Comparison of ENCODE assay signal across 8 cellular contexts in genomic region chr9:129885018-129885669, GRCh38. TPM values are rescaled to one million over a fixed set of nuclear protein-coding genes. Genes with fewer than 3 reads are reported as not detected.
DNase-seq lines count a peak whose midpoint lies in the region; ATAC-seq, FAIRE-seq and TF ChIP-seq lines count a peak whose summit lies in the region.

No MANE protein-coding gene starts in this region.

- ATAC-seq in HepG2, result peak; percentile 89

- H3K4me1 Mint-ChIP-seq in MCF 10A (ENCODE audit: insufficient read depth, unreplicated experiment), result peaks cover 5% of the 10 kb centered on the region

- TF ChIP-seq EP300 in HepG2 (IDR thresholded peaks at IDR 0.05; ENCODE audit: low read depth in 2 of 2, low read length in 2 of 2) (no peak), HepG2 (CRISPR knock-in tag; IDR thresholded peaks at IDR 0.05; ENCODE audit: borderline replicate concordance) (no peak)

- no peaks in the 10 kb centered on the region for H4K20me1 ChIP-seq in HepG2 (ENCODE audit: insufficient read depth, low read length)

- H3K9ac ChIP-seq in HepG2 (ENCODE audit: insufficient read depth, low read depth, low read length), result peak overlapping the region; percentile 70

- peaks cover 15% of the 10 kb centered on the region for H3K4me1 ChIP-seq in HepG2 (ENCODE audit: insufficient read depth, low read length)

- BruUV-seq in MCF 10A (replicated peaks; lab: Mats Ljungman, UMichigan) (no TSS peak), HepG2 (replicated peaks; lab: Mats Ljungman, UMichigan) (TSS peak; percentile 65)

- H3K27me3 Mint-ChIP-seq in MCF 10A (ENCODE audit: insufficient read depth, unreplicated experiment), result no peaks in the 10 kb centered on the region

- TF ChIP-seq POLR2A in GM12891 (IDR thresholded peaks at IDR 0.05; ENCODE audit: low read depth, low read length) (peak; percentile 66), HepG2 (IDR thresholded peaks at IDR 0.05; ENCODE audit: insufficient read depth in 1 of 2, low read depth in 2 of 2, low read length in 2 of 2) (no peak)

- 28% methylated on average over 11 of the region's 27 CpGs for WGBS in HepG2 (ENCODE audit: low lambda C conversion rate)

- POLR2A ChIA-PET in AG04450 (lab: Yijun Ruan, JAX), result interaction anchor here (0.5 to 1.6 kb wide), 2 partner anchors 80 to 158 kb away, joined by 3 to 5 read pairs; partner anchors contain the start of gene FNBP1
- POLR2A ChIA-PET in MCF 10A (lab: Yijun Ruan, JAX), result interaction anchor here (0.6 to 1.6 kb wide), 9 partner anchors 40 to 397 kb away, joined by 3 to 9 read pairs (median 3); partner anchors contain the start of gene GPR107
- POLR2A ChIA-PET in HepG2 (lab: Yijun Ruan, JAX), result interaction anchor here (0.5 to 3.1 kb wide), 4 partner anchors 25 to 168 kb away, joined by 3 to 15 read pairs (median 6); partner anchors contain the start of genes FNBP1 and GPR107

- H3K4me2 ChIP-seq in HepG2 (ENCODE audit: low read depth, low read length), result peak overlapping the region; percentile 96

- TF ChIP-seq RAD21 in HepG2 (CRISPR knock-in tag; IDR thresholded peaks at IDR 0.05), result no peak

- H3K9me3 Mint-ChIP-seq in MCF 10A (ENCODE audit: unreplicated experiment), result no peaks in the 10 kb centered on the region

- no peak overlapping the region for H3K27ac Mint-ChIP-seq in MCF 10A (ENCODE audit: low read depth, unreplicated experiment)

- H3K36me3 ChIP-seq in HepG2 (replicated peaks in 1 of 2; ENCODE audit: control insufficient read depth in 1 of 2, insufficient read depth in 2 of 2, low read length in 2 of 2), result peaks cover 4% of the 10 kb centered on the region in 2 experiments; a peak in 2 of 5 replicates

- peak; percentile 20 for FAIRE-seq in GM12891 (lab: Jason Lieb, UNC)
- no peak for FAIRE-seq in HepG2 (lab: Jason Lieb, UNC)

- DNase-seq in AG04450 (ENCODE audit: low read depth, low spot score) (no peak), GM12891 (ENCODE audit: insufficient read length, low spot score) (no peak), OCI-M1 (lab: John Stamatoyannopoulos, UW) (peak; percentile 75), MCF 10A (ENCODE audit: unreplicated experiment) (peak; percentile 23), HepG2 (ENCODE audit: low spot score) (peak; percentile 33), COLO829 (ENCODE audit: low spot score) (no peak), NCI-H446 (lab: John Stamatoyannopoulos, UW) (no peak)

- H3K4me3 Mint-ChIP-seq in MCF 10A (ENCODE audit: unreplicated experiment), result peak overlapping the region; percentile 65

- TF ChIP-seq CTCF in AG04450 (IDR thresholded peaks at IDR 0.05; ENCODE audit: low read depth, low read length), result no peak
- TF ChIP-seq CTCF in MCF 10A (IDR thresholded peaks at IDR 0.05; ENCODE audit: unreplicated experiment), result no peak
- TF ChIP-seq CTCF in HepG2 (CRISPR knock-in tag; IDR thresholded peaks at IDR 0.05), result peak; percentile 79

- no peaks in the 10 kb centered on the region for H3K27me3 ChIP-seq in AG04450 (ENCODE audit: control insufficient read depth, insufficient read depth, low read length)
- no peaks in the 10 kb centered on the region; a peak in 1 of 5 replicates for H3K27me3 ChIP-seq in HepG2 (ENCODE audit: control insufficient read depth in 1 of 2, insufficient read depth in 2 of 2, low read length in 2 of 2)

- H2AFZ ChIP-seq in HepG2 (ENCODE audit: low read length), result peak overlapping the region; percentile 1

- CTCF ChIA-PET in AG04450 (lab: Charles Lee), result interaction anchor here (0.7 to 2.5 kb wide), 11 partner anchors 12 to 214 kb away, joined by 3 to 13 read pairs (median 3); no protein-coding TSS in a partner anchor
- CTCF ChIA-PET in MCF 10A (lab: Yijun Ruan, JAX), result interaction anchor here (0.5 to 2.2 kb wide), 25 partner anchors 8 to 738 kb away, joined by 3 to 8 read pairs (median 3); partner anchors contain the start of gene GPR107
- CTCF ChIA-PET in HepG2 (lab: Yijun Ruan, JAX; ENCODE audit: low intra/inter-chr PET ratio, low total read pairs), result interaction anchor here (0.6 to 2.3 kb wide), 6 partner anchors 155 to 222 kb away, joined by 3 to 10 read pairs (median 4); partner anchors contain the start of genes FNBP1 and GPR107

- in situ Hi-C loops in HepG2 (cut with HindIII; ENCODE audit: extremely low pct_ligation_motif_present, low pct_unique_long_range_greater_than_20kb), result loop anchor here (5.0 to 10.0 kb wide), 2 partner anchors 157 to 220 kb away; partner anchors contain the start of gene FNBP1

- H3K4me3 ChIP-seq in AG04450 (ENCODE audit: low read depth, low read length) (no peak overlapping the region), HepG2 (replicated peaks in 1 of 3; ENCODE audit: insufficient read depth in 1 of 3, low read depth in 2 of 3, low read length in 3 of 3) (peak overlapping the region; percentile 58 to 86 (median 74))

- intact Hi-C loops in MCF 10A (cut with micrococcal nuclease) (loop anchor here (1.0 to 5.0 kb wide), 3 partner anchors 157 to 352 kb away; no protein-coding TSS in a partner anchor), HepG2 (cut with micrococcal nuclease; ENCODE audit: unreplicated experiment) (loop anchor here (1.0 to 5.0 kb wide), 2 partner anchors 158 to 212 kb away; partner anchors contain the start of gene FNBP1)

- no peaks in the 10 kb centered on the region for H3K79me2 ChIP-seq in HepG2 (ENCODE audit: insufficient read depth, low read length)

- H3K27ac ChIP-seq in AG04450 (ENCODE audit: low read depth, low read length) (peak overlapping the region; percentile 21), HepG2 (ENCODE audit: extremely low read length, insufficient read depth, low read length) (peak overlapping the region; percentile 41), temporal lobe (ENCODE audit: low read depth, low read length) (peak overlapping the region; percentile 79)

- H3K9me3 ChIP-seq in AG04450 (ENCODE audit: control insufficient read depth, insufficient read depth, low read length) (no peaks in the 10 kb centered on the region; the same call in 1 of the 2 replicates), HepG2 (ENCODE audit: low read length) (no peaks in the 10 kb centered on the region)

- peaks cover 13% of the 10 kb centered on the region for H3K36me3 Mint-ChIP-seq in MCF 10A (ENCODE audit: insufficient read depth, unreplicated experiment)

RNA-seq across cellular contexts. Expression of gene USP20, which starts 49.9 kb away (rescaled TPM):
- polyA plus RNA-seq in AG04450 (2011; rRNA removed) (10.3 and 13.2 TPM in 2 replicates), HepG2 (2011; rRNA removed) (5.9 and 8.7 TPM in 2 replicates)
- 16.6 and 22.9 TPM in 2 replicates for polyA minus RNA-seq in AG04450 (2011; rRNA and poly(A)+ RNA removed)
- 13.4 TPM for polyA plus RNA-seq in GM12891 (2012; ENCODE audit: low read depth, missing spikeins)
- total RNA-seq in MCF 10A (2022) (14.7 and 17.1 TPM in 2 replicates), HepG2 (2016; rRNA removed; fragmentation: Illumina TruSeq; extraction: Trizol) (2.9 and 4.4 TPM in 2 replicates), temporal lobe (16.0 TPM)
- total RNA-seq in HepG2 (2016; cell fraction: cytosol; rRNA removed; fragmentation: Illumina TruSeq; extraction: Trizol; ENCODE audit: low read depth), result 0.51 and 1.3 TPM in 2 replicates
- total RNA-seq in HepG2 (2016; cell fraction: insoluble cytoplasmic fraction; rRNA removed; fragmentation: Illumina TruSeq; extraction: Trizol), result 3.8 and 5.0 TPM in 2 replicates
- 1.9 and 2.3 TPM in 2 replicates for total RNA-seq in HepG2 (2016; cell fraction: membrane; rRNA removed; fragmentation: Illumina TruSeq; extraction: Trizol)
- total RNA-seq in HepG2 (2016; cell fraction: nucleus; rRNA removed; fragmentation: Illumina TruSeq; extraction: Trizol), result 5.5 TPM in 2 replicates
- 4.0 and 5.7 TPM in 2 replicates for polyA plus RNA-seq in HepG2 (2011; cell fraction: cytosol; rRNA removed)
- polyA plus RNA-seq in HepG2 (2011; cell fraction: nucleus; rRNA removed), result 64.1 and 76.1 TPM in 2 replicates
- polyA plus RNA-seq in HepG2 (2012), result 7.5 and 8.7 TPM in 2 replicates
- 0.70 and 0.96 TPM in 2 replicates for polyA plus RNA-seq in HepG2 (2016; cell fraction: cytosol; fragmentation: Illumina TruSeq; extraction: Trizol; ENCODE audit: low read depth)
- 2.6 and 3.2 TPM in 2 replicates for polyA plus RNA-seq in HepG2 (2016; cell fraction: insoluble cytoplasmic fraction; fragmentation: Illumina TruSeq; extraction: Trizol; ENCODE audit: low read depth)
- 1.4 and 1.5 TPM in 2 replicates for polyA plus RNA-seq in HepG2 (2016; cell fraction: membrane; fragmentation: Illumina TruSeq; extraction: Trizol; ENCODE audit: low read depth)
- polyA plus RNA-seq in HepG2 (2016; cell fraction: nucleus; fragmentation: Illumina TruSeq; extraction: Trizol; ENCODE audit: insufficient read depth, low read depth), result 14.4 and 18.6 TPM in 2 replicates
- 11.2 and 18.8 TPM in 2 replicates for polyA minus RNA-seq in HepG2 (2011; rRNA and poly(A)+ RNA removed; ENCODE audit: low replicate concordance)
- 3.8 and 5.1 TPM in 2 replicates for polyA minus RNA-seq in HepG2 (2011; cell fraction: cytosol; rRNA and poly(A)+ RNA removed)
- polyA minus RNA-seq in HepG2 (2011; cell fraction: nucleus; rRNA and poly(A)+ RNA removed), result 8.5 and 10.2 TPM in 2 replicates

RNA-seq across cellular contexts. Expression of gene C9orf78, which starts 50.1 kb away (rescaled TPM):
- polyA plus RNA-seq in AG04450 (2011; rRNA removed), result 51.4 and 66.8 TPM in 2 replicates
- 10.9 and 13.4 TPM in 2 replicates for polyA minus RNA-seq in AG04450 (2011; rRNA and poly(A)+ RNA removed)
- 27.4 TPM for polyA plus RNA-seq in GM12891 (2012; ENCODE audit: low read depth, missing spikeins)
- total RNA-seq in MCF 10A (2022), result 27.6 and 30.0 TPM in 2 replicates
- 35.5 and 49.0 TPM in 2 replicates for total RNA-seq in HepG2 (2016; rRNA removed; fragmentation: Illumina TruSeq; extraction: Trizol)
- 14.6 and 16.3 TPM in 2 replicates for total RNA-seq in HepG2 (2016; cell fraction: cytosol; rRNA removed; fragmentation: Illumina TruSeq; extraction: Trizol; ENCODE audit: low read depth)
- total RNA-seq in HepG2 (2016; cell fraction: insoluble cytoplasmic fraction; rRNA removed; fragmentation: Illumina TruSeq; extraction: Trizol), result 37.6 and 59.4 TPM in 2 replicates
- 28.0 and 28.1 TPM in 2 replicates for total RNA-seq in HepG2 (2016; cell fraction: membrane; rRNA removed; fragmentation: Illumina TruSeq; extraction: Trizol)
- total RNA-seq in HepG2 (2016; cell fraction: nucleus; rRNA removed; fragmentation: Illumina TruSeq; extraction: Trizol), result 12.7 and 14.8 TPM in 2 replicates
- 14.7 and 18.4 TPM in 2 replicates for polyA plus RNA-seq in HepG2 (2011; rRNA removed)
- polyA plus RNA-seq in HepG2 (2011; cell fraction: cytosol; rRNA removed), result 17.3 and 19.6 TPM in 2 replicates
- 3.1 and 4.7 TPM in 2 replicates for polyA plus RNA-seq in HepG2 (2011; cell fraction: nucleus; rRNA removed)
- 23.6 and 27.5 TPM in 2 replicates for polyA plus RNA-seq in HepG2 (2012)
- 18.5 and 18.8 TPM in 2 replicates for polyA plus RNA-seq in HepG2 (2016; cell fraction: cytosol; fragmentation: Illumina TruSeq; extraction: Trizol; ENCODE audit: low read depth)
- 81.0 and 86.6 TPM in 2 replicates for polyA plus RNA-seq in HepG2 (2016; cell fraction: insoluble cytoplasmic fraction; fragmentation: Illumina TruSeq; extraction: Trizol; ENCODE audit: low read depth)
- polyA plus RNA-seq in HepG2 (2016; cell fraction: membrane; fragmentation: Illumina TruSeq; extraction: Trizol; ENCODE audit: low read depth), result 30.0 and 32.0 TPM in 2 replicates
- polyA plus RNA-seq in HepG2 (2016; cell fraction: nucleus; fragmentation: Illumina TruSeq; extraction: Trizol; ENCODE audit: insufficient read depth, low read depth), result 30.1 and 37.2 TPM in 2 replicates
- polyA minus RNA-seq in HepG2 (2011; rRNA and poly(A)+ RNA removed; ENCODE audit: low replicate concordance), result 1.4 and 13.5 TPM in 2 replicates
- 8.1 and 10.6 TPM in 2 replicates for polyA minus RNA-seq in HepG2 (2011; cell fraction: cytosol; rRNA and poly(A)+ RNA removed)
- 7.0 and 9.3 TPM in 2 replicates for polyA minus RNA-seq in HepG2 (2011; cell fraction: nucleus; rRNA and poly(A)+ RNA removed)
- 35.7 TPM for total RNA-seq in temporal lobe

Comparison
In these comparisons a context has a peak if more than half of its experiments do, and no peak if none do; other contexts are left out.
1. DNase-seq: peak in OCI-M1 (single experiment), MCF 10A (single experiment) and HepG2 (single experiment); none in AG04450 (single experiment), GM12891 (single experiment), COLO829 (single experiment) and NCI-H446 (0 of 2).
2. H3K27ac ChIP-seq: peak in every context shown above with its lines; median percentile 79 in temporal lobe; 41 in HepG2; 21 in AG04450.